Comparison of ENCODE assay signal across 27 cellular contexts in genomic region chr5:155761502-155761901, GRCh38.
"Had no signal": no experiment of that assay in that cellular context is flagged by ENCODE, and none has a peak within 500 bp of the region (broad histone marks: within the 10 kb centered on the region; RNA-seq: fewer than 3 reads in every experiment).

No MANE protein-coding gene starts in this region.

- H3K4me3 Mint-ChIP-seq: activated CD4-positive, alpha-beta T cell treated with anti-CD3 and anti-CD28 coated beads, Interleukin-2, amount 10 ng/mL, durations not matched to agents 24 days and 14 days; activated CD8-positive, alpha-beta T cell treated with anti-CD3 and anti-CD28 coated beads for 36 hours; activated naive CD8-positive, alpha-beta T cell; activated T-cell treated with anti-CD3 and anti-CD28 coated beads, Interleukin-2, amount 50 U/mL, for 4 hours; endodermal cell; neural crest cell had no signal

- H3K36me3 Mint-ChIP-seq: activated naive CD8-positive, alpha-beta T cell had no signal

- H3K4me3 ChIP-seq: esophagus squamous epithelium, spleen, thoracic aorta had no signal

- FAIRE-seq: astrocyte, frontal cortex, kidney, urothelium cell line had no signal

- H3K4me1 ChIP-seq: esophagus squamous epithelium, spleen had no signal

- H3K27ac Mint-ChIP-seq: activated CD4-positive, alpha-beta T cell treated with anti-CD3 and anti-CD28 coated beads, Interleukin-2, amount 10 ng/mL, durations not matched to agents 24 days and 14 days; activated CD8-positive, alpha-beta T cell treated with anti-CD3 and anti-CD28 coated beads for 36 hours; activated naive CD8-positive, alpha-beta T cell; activated T-helper 2 cell treated with anti-CD3 and anti-CD28 coated beads, Interferon-gamma antibody, Interleukin-2, Interleukin-4, amounts not matched to agents 10 μg/mL and 5 μg/mL and 100 μg/mL, durations not matched to agents 14 hours and 24 hours and 36 hours; endodermal cell had no signal

- H3K36me3 ChIP-seq: brain microvascular endothelial cell, esophagus squamous epithelium, spleen, thoracic aorta had no signal

- DNase-seq: activated CD4-positive, alpha-beta T cell treated with anti-CD3 and anti-CD28 coated beads, Interleukin-2, amount 10 ng/mL, durations not matched to agents 24 days and 14 days; activated CD4-positive, CD25-positive, alpha-beta regulatory T cell treated with anti-CD3 and anti-CD28 coated beads, Interleukin-2, amount 50 U/mL, for 72 hours; activated CD8-positive, alpha-beta T cell treated with anti-CD3 and anti-CD28 coated beads for 36 hours; activated T-cell treated with anti-CD3 and anti-CD28 coated beads, Interleukin-2, amount 50 U/mL, for 4 hours; amniotic stem cell; brain microvascular endothelial cell; endodermal cell; esophagus squamous epithelium; head of caudate nucleus; hippocampal formation; kidney; left colon; mammary epithelial cell; naive B cell; occipital lobe; posterior cingulate gyrus; right cardiac atrium; spleen; stimulated activated naive CD4-positive, alpha-beta T cell treated with Interleukin-2 at 50 U/mL for 16 hours; trophoblast cell had no signal

- H3K27ac ChIP-seq: brain microvascular endothelial cell, esophagus squamous epithelium, spleen, thoracic aorta had no signal

- H3K27me3 ChIP-seq: brain microvascular endothelial cell, esophagus squamous epithelium, spleen had no signal

- H3K27me3 Mint-ChIP-seq: activated CD4-positive, alpha-beta T cell treated with anti-CD3 and anti-CD28 coated beads, Interleukin-2, amount 10 ng/mL, durations not matched to agents 24 days and 14 days; activated CD8-positive, alpha-beta T cell treated with anti-CD3 and anti-CD28 coated beads for 36 hours; activated naive CD8-positive, alpha-beta T cell; naive B cell had no signal

- H3K9me3 ChIP-seq: thoracic aorta had no signal

- ATAC-seq: activated CD8-positive, alpha-beta T cell treated with anti-CD3 and anti-CD28 coated beads for 36 hours; activated T-cell treated with anti-CD3 and anti-CD28 coated beads, Interleukin-2, amount 50 U/mL, for 4 hours; left colon; right cardiac atrium had no signal

- H3K4me1 Mint-ChIP-seq: activated CD4-positive, alpha-beta T cell treated with anti-CD3 and anti-CD28 coated beads, Interleukin-2, amount 10 ng/mL, durations not matched to agents 24 days and 14 days; endodermal cell; naive B cell; neural crest cell had no signal
